23 cellular contexts compared by ENCODE assay signal in the genomic region with DNA sequence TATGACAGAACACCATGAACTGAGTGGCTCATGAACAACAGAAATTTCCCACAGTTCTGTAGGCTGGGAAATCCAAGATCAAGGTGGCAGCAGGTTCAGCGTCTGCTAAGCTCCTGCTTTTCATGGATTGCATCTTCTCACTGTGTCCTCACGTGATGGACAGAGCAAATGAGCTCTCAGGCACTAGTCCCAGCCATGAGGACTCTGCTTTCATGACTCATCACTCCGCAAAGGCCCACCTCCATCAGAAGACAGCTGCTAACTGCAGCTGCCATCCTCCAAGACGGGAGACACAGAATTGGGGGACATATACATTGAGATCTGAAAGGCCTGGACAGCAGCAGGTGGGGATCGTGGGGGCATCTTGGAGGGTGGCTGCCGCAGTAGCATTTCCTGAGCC.
"Had no signal": no experiment of that assay in that cellular context is flagged by ENCODE, and none has a peak within 500 bp of the region (broad histone marks: within the 10 kb centered on the region; RNA-seq: fewer than 3 reads in every experiment).

No MANE protein-coding gene starts in this region.

- DNase-seq: activated CD4-positive, alpha-beta T cell treated with anti-CD3 and anti-CD28 coated beads, Interleukin-2, amount 10 ng/mL, durations not matched to agents 24 days and 14 days; activated CD8-positive, alpha-beta T cell treated with anti-CD3 and anti-CD28 coated beads, Interleukin-2, amount 10 ng/mL, durations not matched to agents 7 days and 5 days; activated gamma-delta T cell treated with Interleukin-2 at 50 U/mL for 16 hours; anterior cingulate cortex; brain microvascular endothelial cell; central memory CD4-positive, alpha-beta T cell; dermis blood vessel endothelial cell; effector CD8-positive, alpha-beta T cell; glutamatergic neuron; immature natural killer cell; lower lobe of right lung; naive thymus-derived CD8-positive, alpha-beta T cell; posterior cingulate gyrus; sigmoid colon; stimulated activated CD4-positive, alpha-beta T cell treated with anti-CD3 and anti-CD28 coated beads, Interleukin-4, amount 100 ng/mL, for 1 hour; stimulated activated naive CD4-positive, alpha-beta T cell had no signal

- H3K27me3 ChIP-seq: brain microvascular endothelial cell, hepatocyte, neural progenitor cell, sigmoid colon had no signal

- H3K27ac ChIP-seq: brain microvascular endothelial cell, hepatocyte, lower lobe of right lung, neural progenitor cell, sigmoid colon, thoracic aorta, VCaP had no signal

- H3K4me2 ChIP-seq: hepatocyte, neural progenitor cell had no signal

- ATAC-seq: activated CD4-positive, CD25-positive, alpha-beta regulatory T cell treated with anti-CD3 and anti-CD28 coated beads, Interleukin-2, amount 50 U/mL, for 24 hours; activated CD8-positive, alpha-beta T cell treated with anti-CD3 and anti-CD28 coated beads, Interleukin-2, amount 10 ng/mL, durations not matched to agents 7 days and 5 days; left lobe of liver; lower lobe of right lung; naive thymus-derived CD8-positive, alpha-beta T cell had no signal

- H3K4me3 ChIP-seq: hepatocyte, lower lobe of right lung, neural progenitor cell, sigmoid colon, thoracic aorta had no signal

- H3K79me2 ChIP-seq: hepatocyte had no signal

- H3K9ac ChIP-seq: neural progenitor cell had no signal

- FAIRE-seq: frontal cortex had no signal

- H3K36me3 ChIP-seq: brain microvascular endothelial cell, lower lobe of right lung, neural progenitor cell, sigmoid colon, thoracic aorta had no signal

- H3K9me3 ChIP-seq: lower lobe of right lung, sigmoid colon, thoracic aorta had no signal

- H2AFZ ChIP-seq: hepatocyte, neural progenitor cell had no signal
